In genomic region chr2:106239491-106239890, GRCh38 we compare ENCODE assay signal across 1 cellular context. TPM values are rescaled to one million over a fixed set of nuclear protein-coding genes. Genes with fewer than 3 reads are reported as not detected.
A peak's percentile ranks its signal among the peaks of the same experiment; 100 is the strongest.
DNase-seq lines count a peak whose midpoint lies in the region; ATAC-seq and TF ChIP-seq lines count a peak whose summit lies in the region.
"Not testable (repeated sequence)": the region's sequence is repeated elsewhere in the genome, so short reads cannot be mapped to it uniquely, and the experiment has no call there.

No MANE protein-coding gene starts in this region.

- peaks cover 28% of the 10 kb centered on the region for H3K36me3 Mint-ChIP-seq in WTC11

- POLR2A ChIA-PET in WTC11 (lab: Charles Lee): not testable (repeated sequence)

- peaks cover 30% of the 10 kb centered on the region for H3K9me3 Mint-ChIP-seq in WTC11

- not testable (repeated sequence) for TF ChIP-seq CTCF in WTC11 (IDR thresholded peaks at IDR 0.05)

- DNase-seq in WTC11 (ENCODE audit: low spot score): not testable (repeated sequence)

- ATAC-seq in WTC11: not testable (repeated sequence)

- CTCF ChIA-PET in WTC11 (lab: Charles Lee): not testable (repeated sequence)

- H3K4me3 Mint-ChIP-seq in WTC11: not testable (repeated sequence)

- H3K27me3 Mint-ChIP-seq in WTC11 (ENCODE audit: low read depth): not testable (repeated sequence)

- H3K27ac Mint-ChIP-seq in WTC11: not testable (repeated sequence)

- not testable (repeated sequence) for H3K4me1 Mint-ChIP-seq in WTC11

TF ChIP-seq in WTC11, 78 proteins besides CTCF, POLR2A, EP300 and RAD21:
- TF ChIP-seq HMGA2 (CRISPR knock-in tag; IDR thresholded peaks at IDR 0.05): peak; percentile 99

RNA-seq across cellular contexts. Expression of gene UXS1, which starts 45.4 kb away (rescaled TPM):
- 39.2 to 44.7 TPM (median 42.6 TPM) in 3 replicates for total RNA-seq in WTC11 (2021)
